In the genomic region with DNA sequence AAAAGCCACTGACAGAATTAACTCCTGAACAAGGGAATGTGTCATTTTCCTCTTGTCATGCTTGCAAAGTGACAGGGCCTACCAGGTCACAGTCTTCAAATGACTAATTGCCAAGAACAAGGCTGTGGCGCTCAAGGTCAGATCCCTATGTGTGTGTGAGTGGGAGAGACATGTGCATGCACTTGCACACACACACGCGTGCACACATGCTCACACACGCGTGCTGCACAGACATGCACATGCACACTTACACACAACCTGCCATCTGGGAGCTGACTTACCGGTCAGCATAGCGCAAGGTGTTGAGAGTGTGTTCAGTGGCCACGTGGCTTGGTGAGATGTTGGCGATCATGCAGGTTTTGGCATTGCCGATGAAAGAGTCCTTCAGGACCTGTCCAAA, we compare ENCODE assay signal across 24 cellular contexts.
DNase-seq lines count a peak whose midpoint lies in the region; ATAC-seq, FAIRE-seq and TF ChIP-seq lines count a peak whose summit lies in the region.
"Had no signal": no experiment of that assay in that cellular context is flagged by ENCODE, and none has a peak within 500 bp of the region (broad histone marks: within the 10 kb centered on the region; RNA-seq: fewer than 3 reads in every experiment).

No MANE protein-coding gene starts in this region.

- H2AFZ ChIP-seq in neural cell (ENCODE audit: low read depth, low read length), result no peak overlapping the region
- H2AFZ ChIP-seq: GM23338 had no signal

- peak overlapping the region in 6 of 10 donors; percentile 3 to 58 (median 13) for H3K27ac ChIP-seq in heart right ventricle
- H3K27ac ChIP-seq in neural cell (ENCODE audit: low read length), result no peak overlapping the region
- H3K27ac ChIP-seq: HL-60, KMS-11 had no signal

- WGBS in heart right ventricle, 2 donors, result 87 to 91% methylated on average over 10 of the region's 10 CpGs

- no peak for ATAC-seq in heart right ventricle
- ATAC-seq in left cardiac atrium, result no peak
- ATAC-seq: GM23338 had no signal

- H3K27me3 ChIP-seq in heart right ventricle, result no peaks in the 10 kb centered on the region
- no peaks in the 10 kb centered on the region for H3K27me3 ChIP-seq in bronchial epithelial cell (ENCODE audit: control insufficient read depth, insufficient read depth, low read length)
- H3K27me3 ChIP-seq in neural cell (ENCODE audit: insufficient read depth, low read depth, low read length), result no peaks in the 10 kb centered on the region

- H3K9me3 ChIP-seq in heart right ventricle, result no peaks in the 10 kb centered on the region
- no peaks in the 10 kb centered on the region for H3K9me3 ChIP-seq in neural cell (ENCODE audit: low read length)
- H3K9me3 ChIP-seq: HAP-1 had no signal

- H3K4me2 ChIP-seq in neural cell (ENCODE audit: low read length), result no peak overlapping the region
- H3K4me2 ChIP-seq: GM23338, KMS-11 had no signal

- H3K4me3 ChIP-seq in heart right ventricle (no peak overlapping the region), bronchial epithelial cell (ENCODE audit: low read depth, low read length) (no peak overlapping the region), neural cell (ENCODE audit: low read length) (no peak overlapping the region)
- H3K4me3 ChIP-seq: GM23338, HAP-1 had no signal

- no peaks in the 10 kb centered on the region for H3F3A ChIP-seq in neural cell (ENCODE audit: insufficient read depth, low read length, poor library complexity, severe bottlenecking)

- no peak for TF ChIP-seq CTCF in heart right ventricle (IDR thresholded peaks at IDR 0.05)
- no peak for TF ChIP-seq CTCF in bronchial epithelial cell (IDR thresholded peaks at IDR 0.05; ENCODE audit: insufficient read depth, low read length, severe bottlenecking)
- TF ChIP-seq CTCF in neural cell (IDR thresholded peaks at IDR 0.05; ENCODE audit: poor library complexity, severe bottlenecking), result no peak

- DNase-seq in heart right ventricle (no peak), left cardiac atrium (no peak), bronchial epithelial cell (ENCODE audit: low read depth) (no peak), CD1c-positive myeloid dendritic cell (ENCODE audit: extremely low spot score) (no peak), HT-29 (ENCODE audit: low spot score) (no peak), KG1 (lab: John Stamatoyannopoulos, UW) (no peak)
- DNase-seq: ACHN, C1 segment of cervical spinal cord, NCI-H1105, NCI-H146, NCI-H2081, NCI-H2171, NCI-H524 treated with DMSO at 0.1 percent for 48 hours, NCI-H82, OCI-M1, SHP77 had no signal

- H3K4me1 ChIP-seq in heart right ventricle, result peaks cover 5 to 48% (median 21%) of the 10 kb centered on the region in 9 donors
- H3K4me1 ChIP-seq: HAP-1 had no signal

- H3K36me3 ChIP-seq in heart right ventricle (peaks cover 0 to 22% (median 0%) of the 10 kb centered on the region in 9 donors), bronchial epithelial cell (ENCODE audit: control insufficient read depth, insufficient read depth, low read length) (no peaks in the 10 kb centered on the region), neural cell (ENCODE audit: insufficient read depth, low read length) (no peaks in the 10 kb centered on the region)

- intact Hi-C loops in heart right ventricle (cut with DNase I), result loop anchor here in 6 of 10 donors (5.0 to 10.0 kb wide), 12 partner anchors 115 to 445 kb away; a partner anchor contains a TSS
- intact Hi-C loops in left cardiac atrium (cut with DNase I), result no loop called here

- H3K9ac ChIP-seq in neural cell (ENCODE audit: low read length), result no peak overlapping the region
- H3K9ac ChIP-seq: KMS-11 had no signal

- FAIRE-seq in bronchial epithelial cell (lab: Jason Lieb, UNC), result peak; percentile 84
- FAIRE-seq: G401.6, GM18507, RCC 7860 had no signal

- no peaks in the 10 kb centered on the region for H3K9me2 ChIP-seq in neural cell (ENCODE audit: insufficient read depth, low read length)

- TF ChIP-seq RAD21 in neural cell (conservative IDR thresholded peaks at IDR 0.05), result no peak

- no peaks in the 10 kb centered on the region for H3K79me2 ChIP-seq in neural cell (replicated peaks; ENCODE audit: insufficient read depth, low read length)

- no peak for TF ChIP-seq EP300 in neural cell (conservative IDR thresholded peaks at IDR 0.05; ENCODE audit: poor library complexity, severe bottlenecking)

- H4K20me1 ChIP-seq in neural cell (ENCODE audit: insufficient read depth), result no peaks in the 10 kb centered on the region

TF ChIP-seq in neural cell, 6 proteins besides CTCF, POLR2A, EP300 and RAD21:
- TF ChIP-seq MXI1 (conservative IDR thresholded peaks at IDR 0.05; ENCODE audit: poor library complexity, severe bottlenecking), result no peak
- TF ChIP-seq, protein P1, sequence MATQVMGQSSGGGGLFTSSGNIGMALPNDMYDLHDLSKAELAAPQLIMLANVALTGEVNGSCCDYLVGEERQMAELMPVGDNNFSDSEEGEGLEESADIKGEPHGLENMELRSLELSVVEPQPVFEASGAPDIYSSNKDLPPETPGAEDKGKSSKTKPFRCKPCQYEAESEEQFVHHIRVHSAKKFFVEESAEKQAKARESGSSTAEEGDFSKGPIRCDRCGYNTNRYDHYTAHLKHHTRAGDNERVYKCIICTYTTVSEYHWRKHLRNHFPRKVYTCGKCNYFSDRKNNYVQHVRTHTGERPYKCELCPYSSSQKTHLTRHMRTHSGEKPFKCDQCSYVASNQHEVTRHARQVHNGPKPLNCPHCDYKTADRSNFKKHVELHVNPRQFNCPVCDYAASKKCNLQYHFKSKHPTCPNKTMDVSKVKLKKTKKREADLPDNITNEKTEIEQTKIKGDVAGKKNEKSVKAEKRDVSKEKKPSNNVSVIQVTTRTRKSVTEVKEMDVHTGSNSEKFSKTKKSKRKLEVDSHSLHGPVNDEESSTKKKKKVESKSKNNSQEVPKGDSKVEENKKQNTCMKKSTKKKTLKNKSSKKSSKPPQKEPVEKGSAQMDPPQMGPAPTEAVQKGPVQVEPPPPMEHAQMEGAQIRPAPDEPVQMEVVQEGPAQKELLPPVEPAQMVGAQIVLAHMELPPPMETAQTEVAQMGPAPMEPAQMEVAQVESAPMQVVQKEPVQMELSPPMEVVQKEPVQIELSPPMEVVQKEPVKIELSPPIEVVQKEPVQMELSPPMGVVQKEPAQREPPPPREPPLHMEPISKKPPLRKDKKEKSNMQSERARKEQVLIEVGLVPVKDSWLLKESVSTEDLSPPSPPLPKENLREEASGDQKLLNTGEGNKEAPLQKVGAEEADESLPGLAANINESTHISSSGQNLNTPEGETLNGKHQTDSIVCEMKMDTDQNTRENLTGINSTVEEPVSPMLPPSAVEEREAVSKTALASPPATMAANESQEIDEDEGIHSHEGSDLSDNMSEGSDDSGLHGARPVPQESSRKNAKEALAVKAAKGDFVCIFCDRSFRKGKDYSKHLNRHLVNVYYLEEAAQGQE (IDR thresholded peaks at IDR 0.05; ENCODE audit: borderline replicate concordance), result no peak
- peak; percentile 8 for TF ChIP-seq POLR2AphosphoS5 (IDR thresholded peaks at IDR 0.05)
- no peak for TF ChIP-seq TAF1 (IDR thresholded peaks at IDR 0.05; ENCODE audit: low read depth)
- no peak for TF ChIP-seq EZH2 (IDR thresholded peaks at IDR 0.05; ENCODE audit: borderline replicate concordance, insufficient read depth, low read length, poor library complexity, severe bottlenecking)
- no peak for TF ChIP-seq SMC3 (conservative IDR thresholded peaks at IDR 0.05; ENCODE audit: poor library complexity)
TF ChIP-seq in neural cell: peak in this region for 1.

Comparison
In these comparisons a context has a peak if more than half of its experiments do, and no peak if none do; other contexts are left out.
1. intact Hi-C loops: an anchor here in heart right ventricle (5.0 to 10.0 kb wide); none called in left cardiac atrium.